In the genomic region with DNA sequence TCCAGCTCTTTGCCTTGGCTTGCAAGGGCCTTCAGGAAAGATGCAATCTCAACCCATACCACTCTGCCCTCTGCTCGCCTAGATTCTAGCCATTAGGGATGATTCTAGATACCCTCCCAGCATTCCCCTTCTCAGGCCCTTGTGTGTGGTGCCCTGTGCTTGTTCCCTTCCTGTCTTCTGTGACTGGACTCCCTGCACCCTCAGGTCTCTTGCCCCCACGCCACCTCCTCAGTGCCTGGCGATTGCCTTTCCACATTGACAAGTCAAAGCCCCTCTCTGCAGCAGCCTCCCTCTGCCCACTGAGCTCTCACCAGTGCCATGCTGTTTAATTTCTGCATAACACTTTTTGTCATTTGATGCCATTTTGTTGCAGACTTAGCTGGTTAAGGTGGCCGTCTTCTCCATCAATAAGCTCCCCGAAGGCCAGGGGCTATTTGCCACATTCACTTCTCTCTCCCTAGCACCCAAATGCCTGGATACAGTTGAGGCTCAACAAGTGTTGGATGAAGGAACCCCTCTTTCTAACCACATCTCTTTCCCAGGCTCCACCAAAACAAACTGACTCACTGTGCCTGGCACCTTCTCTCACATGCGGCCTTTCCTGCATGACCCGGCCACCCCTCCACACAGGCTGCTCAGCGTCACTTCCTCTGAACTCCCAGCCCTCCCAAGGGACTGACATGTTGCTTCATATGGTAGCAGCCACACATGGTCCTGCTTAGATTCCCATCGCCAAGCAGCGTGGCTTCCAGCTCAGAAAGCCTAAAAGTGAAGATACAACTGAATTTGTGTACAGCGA, we compare ENCODE assay signal across 11 cellular contexts. TPM values are rescaled to one million over a fixed set of nuclear protein-coding genes. Genes with fewer than 3 reads are reported as not detected.
DNase-seq lines count a peak whose midpoint lies in the region; ATAC-seq and TF ChIP-seq lines count a peak whose summit lies in the region.
"Had no signal": no experiment of that assay in that cellular context is flagged by ENCODE, and none has a peak within 500 bp of the region (broad histone marks: within the 10 kb centered on the region; RNA-seq: fewer than 3 reads in every experiment).

No MANE protein-coding gene starts in this region.

- intact Hi-C loops in CD4-positive, alpha-beta T cell (cut with DNase I, micrococcal nuclease), result loop anchor here in 1 of 2 experiments (5.0 to 10.0 kb wide), 3 partner anchors 330 to 530 kb away; partner anchors contain the start of genes CAGE1, RIOK1 and SLC35B3

- CTCF ChIA-PET in CD4-positive, alpha-beta T cell (lab: Charles Lee), result no interaction called here

- peaks cover 14% of the 10 kb centered on the region for H3K27me3 ChIP-seq in CD4-positive, alpha-beta T cell (ENCODE audit: control insufficient read depth, insufficient read depth, low read length)

- TF ChIP-seq CTCF in fibroblast of the aortic adventitia (IDR thresholded peaks at IDR 0.05; ENCODE audit: insufficient read depth, low read length) (no peak), HFFc6 (IDR thresholded peaks at IDR 0.05) (no peak)
- no peak for TF ChIP-seq CTCF in CD4-positive, alpha-beta T cell (IDR thresholded peaks at IDR 0.05)

- POLR2A ChIA-PET in CD4-positive, alpha-beta T cell (lab: Charles Lee), result no interaction called here

- H3K9me3 Mint-ChIP-seq in stimulated activated naive B cell treated with anti-CD40 and anti-IgM and Interleukin-4, amounts not matched to agents 10 μg/mL and 1 μg/mL and 100 μg/mL, for 72 hours, result no peaks in the 10 kb centered on the region
- no peaks in the 10 kb centered on the region for H3K9me3 Mint-ChIP-seq in HFFc6
- no peaks in the 10 kb centered on the region for H3K9me3 Mint-ChIP-seq in CD4-positive, alpha-beta T cell

- no peaks in the 10 kb centered on the region for H3K9me3 ChIP-seq in CD4-positive, alpha-beta T cell (ENCODE audit: control insufficient read depth, low read length)

- H3K27ac ChIP-seq in CD4-positive, alpha-beta T cell (ENCODE audit: low read depth, low read length), result no peak overlapping the region

- DNase-seq in GOT3 (lab: John Stamatoyannopoulos, UW), result peak; percentile 36
- peak; percentile 89 for DNase-seq in fibroblast of the aortic adventitia (ENCODE audit: low read depth)
- DNase-seq in stimulated activated naive B cell treated with anti-CD40 and anti-IgM and Interleukin-4, amounts not matched to agents 10 μg/mL and 1 μg/mL and 100 μg/mL, for 72 hours, result peak; percentile 32
- DNase-seq in stimulated activated CD4-positive, alpha-beta T cell treated with anti-CD3 and anti-CD28 coated beads, Interleukin-2, amount 100 ng/mL, for 48 hours, result no peak
- no peak for DNase-seq in HFFc6
- no peak for DNase-seq in CD4-positive, alpha-beta T cell
- no peak for DNase-seq in pons (ENCODE audit: low spot score)
- DNase-seq: NCI-H1048, T-helper 9 cell had no signal

- peaks cover 19 to 20% of the 10 kb centered on the region in 2 donors for H3K4me1 Mint-ChIP-seq in stimulated activated naive B cell treated with anti-CD40 and anti-IgM and Interleukin-4, amounts not matched to agents 10 μg/mL and 1 μg/mL and 100 μg/mL, for 72 hours
- no peaks in the 10 kb centered on the region for H3K4me1 Mint-ChIP-seq in HFFc6 (ENCODE audit: low read depth)
- no peaks in the 10 kb centered on the region for H3K4me1 Mint-ChIP-seq in CD4-positive, alpha-beta T cell (ENCODE audit: low read depth)

- H3K27me3 Mint-ChIP-seq in stimulated activated naive B cell treated with anti-CD40 and anti-IgM and Interleukin-4, amounts not matched to agents 10 μg/mL and 1 μg/mL and 100 μg/mL, for 72 hours, result no peaks in the 10 kb centered on the region
- H3K27me3 Mint-ChIP-seq in HFFc6 (ENCODE audit: insufficient read depth), result peaks cover 2% of the 10 kb centered on the region
- H3K27me3 Mint-ChIP-seq in CD4-positive, alpha-beta T cell, result no peaks in the 10 kb centered on the region

- ATAC-seq in stimulated activated naive B cell treated with anti-CD40 and anti-IgM and Interleukin-4, amounts not matched to agents 10 μg/mL and 1 μg/mL and 100 μg/mL, for 72 hours (replicated peaks), result peak; percentile 49 to 57
- no peak for ATAC-seq in CD4-positive, alpha-beta T cell (ENCODE audit: poor library complexity)

- no peak overlapping the region for H3K4me3 Mint-ChIP-seq in stimulated activated naive B cell treated with anti-CD40 and anti-IgM and Interleukin-4, amounts not matched to agents 10 μg/mL and 1 μg/mL and 100 μg/mL, for 72 hours
- no peak overlapping the region for H3K4me3 Mint-ChIP-seq in HFFc6
- H3K4me3 Mint-ChIP-seq in CD4-positive, alpha-beta T cell, result no peak overlapping the region

- no peak overlapping the region for H3K4me3 ChIP-seq in fibroblast of the aortic adventitia (ENCODE audit: low read depth, low read length)

- no peak overlapping the region for H3K27ac Mint-ChIP-seq in stimulated activated naive B cell treated with anti-CD40 and anti-IgM and Interleukin-4, amounts not matched to agents 10 μg/mL and 1 μg/mL and 100 μg/mL, for 72 hours
- H3K27ac Mint-ChIP-seq in HFFc6, result no peak overlapping the region
- no peak overlapping the region for H3K27ac Mint-ChIP-seq in CD4-positive, alpha-beta T cell
- H3K27ac Mint-ChIP-seq: progenitor cell of endocrine pancreas had no signal

- H3K36me3 Mint-ChIP-seq in stimulated activated naive B cell treated with anti-CD40 and anti-IgM and Interleukin-4, amounts not matched to agents 10 μg/mL and 1 μg/mL and 100 μg/mL, for 72 hours, result no peaks in the 10 kb centered on the region
- no peaks in the 10 kb centered on the region for H3K36me3 Mint-ChIP-seq in HFFc6 (ENCODE audit: low read depth)
- H3K36me3 Mint-ChIP-seq in CD4-positive, alpha-beta T cell (ENCODE audit: low read depth), result no peaks in the 10 kb centered on the region

TF ChIP-seq in PFSK-1, 5 proteins besides CTCF, POLR2A, EP300 and RAD21:
- no peak for TF ChIP-seq SIN3A (IDR thresholded peaks at IDR 0.05; ENCODE audit: borderline replicate concordance, insufficient read depth, low read length)
- TF ChIP-seq POLR2AphosphoS5 (IDR thresholded peaks at IDR 0.05; ENCODE audit: low read depth, low read length), result no peak
- no peak for TF ChIP-seq REST (IDR thresholded peaks at IDR 0.05; ENCODE audit: insufficient read depth in 1 of 2, low read depth in 2 of 2, low read length in 2 of 2)
- TF ChIP-seq FOXP2 (optimal IDR thresholded peaks at IDR 0.05; ENCODE audit: borderline replicate concordance, extremely low read depth, extremely low read length, insufficient read depth), result peak; percentile 82
- TF ChIP-seq TAF1 (IDR thresholded peaks at IDR 0.05; ENCODE audit: borderline replicate concordance, insufficient read depth, low read length), result no peak; the same call in 1 of the 2 replicates

RNA-seq across cellular contexts. Expression of gene TXNDC5, which starts 4.6 kb away (rescaled TPM):
- polyA plus RNA-seq in PFSK-1 (2012; ENCODE audit: insufficient read length, low read depth), result 314 TPM
- 207 and 333 TPM in 2 replicates for total RNA-seq in fibroblast of the aortic adventitia (ENCODE audit: low replicate concordance)
- 100 to 1,000 TPM; 226 to 280 (median 258) TPM for total RNA-seq in HFFc6 (2021; fragmentation: NEBNext Ultra II Directional; extraction: Animal tissue kit (Norgen Biotek cat#: 25700))
- total RNA-seq in CD4-positive, alpha-beta T cell, result 1 to 10 TPM; 4.2 to 7.8 TPM

Comparison
In these comparisons a context has a peak if more than half of its experiments do, and no peak if none do; other contexts are left out.
1. DNase-seq: peak in GOT3 (single experiment), fibroblast of the aortic adventitia (single experiment) and stimulated activated naive B cell treated with anti-CD40 and anti-IgM and Interleukin-4, amounts not matched to agents 10 μg/mL and 1 μg/mL and 100 μg/mL, for 72 hours (single experiment); none in stimulated activated CD4-positive, alpha-beta T cell treated with anti-CD3 and anti-CD28 coated beads, Interleukin-2, amount 100 ng/mL, for 48 hours (0 of 2), HFFc6 (single experiment), CD4-positive, alpha-beta T cell (0 of 10) and pons (single experiment).
2. RNA of gene TXNDC5, which starts 4.6 kb away (total RNA-seq): 207 to 333 TPM in fibroblast of the aortic adventitia and 226 to 280 TPM in HFFc6; 4.2 to 7.8 TPM in CD4-positive, alpha-beta T cell; every median in the first group is over 10 times any median in the second.